In genomic region chr7:134121632-134122139, GRCh38 we compare ENCODE assay signal across 13 cellular contexts.
"Had no signal": no experiment of that assay in that cellular context is flagged by ENCODE, and none has a peak within 500 bp of the region (broad histone marks: within the 10 kb centered on the region; RNA-seq: fewer than 3 reads in every experiment).

No MANE protein-coding gene starts in this region.

- H3K27me3 ChIP-seq: adrenal gland, heart left ventricle, right atrium auricular region had no signal

- FAIRE-seq: kidney, small intestine, urothelium cell line had no signal

- H3K27ac ChIP-seq: adrenal gland, heart left ventricle, right atrium auricular region had no signal

- DNase-seq: activated CD4-positive, alpha-beta T cell treated with anti-CD3 and anti-CD28 coated beads, Interleukin-2, amount 10 ng/mL, durations not matched to agents 7 days and 5 days; activated CD4-positive, CD25-positive, alpha-beta regulatory T cell; activated naive CD4-positive, alpha-beta T cell treated with anti-CD3 and anti-CD28 coated beads, Interleukin-2, amount 10 ng/mL, durations not matched to agents 7 days and 5 days; adrenal gland; cortex of kidney; effector CD8-positive, alpha-beta T cell; foreskin melanocyte; heart left ventricle; kidney; naive thymus-derived CD4-positive, alpha-beta T cell; small intestine had no signal

- ATAC-seq: heart left ventricle; naive thymus-derived CD4-positive, alpha-beta T cell had no signal

- H3K4me3 ChIP-seq: adrenal gland, heart left ventricle, right atrium auricular region had no signal

- H3K36me3 ChIP-seq: adrenal gland, heart left ventricle, right atrium auricular region had no signal

- H3K9me3 ChIP-seq: adrenal gland, heart left ventricle, right atrium auricular region had no signal
